8 cellular contexts compared by ENCODE assay signal in genomic region chr11:109697140-109697843, GRCh38.
DNase-seq lines count a peak whose midpoint lies in the region; ATAC-seq, FAIRE-seq and TF ChIP-seq lines count a peak whose summit lies in the region.

No MANE protein-coding gene starts in this region.

- DNase-seq in AG08396 (ENCODE audit: low spot score) (peak; percentile 17), GM18507 (ENCODE audit: extremely low spot score, insufficient read length, low read depth) (no peak), NCI-H1694 treated with DMSO at 0.1 percent for 48 hours (lab: John Stamatoyannopoulos, UW) (peak; percentile 1), activated B cell treated with CpG ODN at 0.5 μM for 24 hours (no peak), iris pigment epithelial cell (ENCODE audit: low read depth) (peak; percentile 63), activated gamma-delta T cell (lab: John Stamatoyannopoulos, UW) (no peak)

- H3K4me3 Mint-ChIP-seq in activated B cell treated with CpG ODN at 0.5 μM for 24 hours, result no peak overlapping the region

- H3K27me3 Mint-ChIP-seq in activated B cell treated with CpG ODN at 0.5 μM for 24 hours, result peaks cover 2% of the 10 kb centered on the region

- ATAC-seq in HG02943 (IDR thresholded peaks at IDR 0.05; ENCODE audit: low read depth, unreplicated experiment) (peak; percentile 71), activated B cell treated with CpG ODN at 0.5 μM for 24 hours (ENCODE audit: low read depth) (peak; percentile 60), HG03280 (IDR thresholded peaks at IDR 0.05; ENCODE audit: unreplicated experiment) (no peak)

- intact Hi-C loops in activated B cell treated with CpG ODN at 0.5 μM for 24 hours (cut with micrococcal nuclease), result no loop called here

- H3K9me3 Mint-ChIP-seq in activated B cell treated with CpG ODN at 0.5 μM for 24 hours, result peaks cover 12% of the 10 kb centered on the region

- peak; percentile 71 for FAIRE-seq in GM18507 (lab: Jason Lieb, UNC)

- CTCF ChIA-PET in activated B cell treated with CpG ODN at 0.5 μM for 24 hours (lab: Charles Lee), result interaction anchor here (0.8 to 2.0 kb wide), 2 partner anchors 999 to 1002 kb away, joined by 3 to 13 read pairs; no protein-coding TSS in a partner anchor

- no peak overlapping the region for H3K27ac Mint-ChIP-seq in activated B cell treated with CpG ODN at 0.5 μM for 24 hours

- POLR2A ChIA-PET in activated B cell treated with CpG ODN at 0.5 μM for 24 hours (lab: Charles Lee), result no interaction called here

- H3K4me1 Mint-ChIP-seq in activated B cell treated with CpG ODN at 0.5 μM for 24 hours, result no peaks in the 10 kb centered on the region

- no peaks in the 10 kb centered on the region for H3K36me3 Mint-ChIP-seq in activated B cell treated with CpG ODN at 0.5 μM for 24 hours (ENCODE audit: low read depth)

- TF ChIP-seq CTCF in activated B cell treated with CpG ODN at 0.5 μM for 24 hours (IDR thresholded peaks at IDR 0.05), result no peak

Comparison
In these comparisons a context has a peak if more than half of its experiments do, and no peak if none do; other contexts are left out.
1. DNase-seq: peak in AG08396 (single experiment), NCI-H1694 treated with DMSO at 0.1 percent for 48 hours (single experiment) and iris pigment epithelial cell (single experiment); none in GM18507 (single experiment), activated B cell treated with CpG ODN at 0.5 μM for 24 hours (single experiment) and activated gamma-delta T cell (single experiment).